In the genomic region with DNA sequence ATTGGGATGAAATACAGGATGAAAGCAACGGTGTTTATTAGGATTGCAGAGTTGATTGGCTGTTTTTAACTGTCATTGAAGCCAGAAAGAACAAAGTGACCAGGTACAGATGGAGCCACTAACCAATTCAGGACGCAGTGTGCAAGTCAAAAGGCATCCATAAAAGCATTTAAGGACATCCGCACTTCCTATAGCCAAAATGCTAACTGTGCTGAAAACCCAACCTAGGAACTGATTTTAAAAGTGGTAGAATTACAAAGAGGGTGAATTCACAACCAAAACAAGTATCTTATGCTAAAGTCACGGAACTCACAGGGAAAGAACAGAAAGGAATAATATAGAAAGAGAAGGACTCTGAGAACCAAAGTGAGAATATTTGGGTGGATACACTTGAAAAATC, we compare ENCODE assay signal across 6 cellular contexts.
"Had no signal": no experiment of that assay in that cellular context is flagged by ENCODE, and none has a peak within 500 bp of the region (broad histone marks: within the 10 kb centered on the region; RNA-seq: fewer than 3 reads in every experiment).

No MANE protein-coding gene starts in this region.

- H3K27ac ChIP-seq: HL-60, KMS-11 had no signal

- H3K9ac ChIP-seq: KMS-11 had no signal

- DNase-seq: KBM-7, KG1 had no signal

- FAIRE-seq: HTR-8/SVneo, K562 had no signal

- ATAC-seq: K562 had no signal

- H3K4me3 ChIP-seq: K562 had no signal

- H3K4me2 ChIP-seq: KMS-11 had no signal
